8 cellular contexts compared by ENCODE assay signal in genomic region chr20:8131598-8132014, GRCh38. TPM values are rescaled to one million over a fixed set of nuclear protein-coding genes. Genes with fewer than 3 reads are reported as not detected.
DNase-seq lines count a peak whose midpoint lies in the region; ATAC-seq and TF ChIP-seq lines count a peak whose summit lies in the region.

No MANE protein-coding gene starts in this region.

- no peak overlapping the region for H3K27ac Mint-ChIP-seq in activated naive CD4-positive, alpha-beta T cell treated with anti-CD3 and anti-CD28 coated beads for 36 hours

- H3K4me1 Mint-ChIP-seq in activated naive CD4-positive, alpha-beta T cell treated with anti-CD3 and anti-CD28 coated beads for 36 hours (ENCODE audit: low read depth), result peaks cover 12% of the 10 kb centered on the region

- H3K9me3 ChIP-seq in ascending aorta (no peaks in the 10 kb centered on the region), thoracic aorta (no peaks in the 10 kb centered on the region)

- H3K4me3 Mint-ChIP-seq in activated naive CD4-positive, alpha-beta T cell treated with anti-CD3 and anti-CD28 coated beads for 36 hours, result peak overlapping the region; percentile 67

- no peaks in the 10 kb centered on the region for H3K36me3 ChIP-seq in ascending aorta
- H3K36me3 ChIP-seq in thoracic aorta, result no peaks in the 10 kb centered on the region

- ATAC-seq in HG03571 (IDR thresholded peaks at IDR 0.05; ENCODE audit: unreplicated experiment), result peak; percentile 7
- ATAC-seq in left colon, result peak; percentile 9
- peak; percentile 14 for ATAC-seq in thoracic aorta (ENCODE audit: insufficient number of reproducible peaks, low FRiP score, low read depth)

- no peaks in the 10 kb centered on the region for H3K27me3 ChIP-seq in ascending aorta
- no peaks in the 10 kb centered on the region for H3K27me3 ChIP-seq in thoracic aorta (replicated peaks; ENCODE audit: insufficient read depth)

- no peak for DNase-seq in activated naive CD4-positive, alpha-beta T cell treated with anti-CD3 and anti-CD28 coated beads for 36 hours
- DNase-seq in activated naive CD4-positive, alpha-beta T cell treated with anti-CD3 and anti-CD28 coated beads, Interleukin-2, amount 50 U/mL, for 16 hours, result no peak
- DNase-seq in ascending aorta (ENCODE audit: low spot score in 2 of 2) (no peak), left colon (no peak), thoracic aorta (ENCODE audit: low spot score) (no peak), dedifferentiated amniotic fluid mesenchymal stem cell (ENCODE audit: extremely low spot score) (no peak)
- DNase-seq in activated CD4-positive, alpha-beta T cell treated with anti-CD3 and anti-CD28 coated beads, Interleukin-2, amount 50 U/mL, for 48 hours, result no peak

- CTCF ChIA-PET in activated naive CD4-positive, alpha-beta T cell treated with anti-CD3 and anti-CD28 coated beads for 36 hours (lab: Charles Lee), result interaction anchor here (0.7 to 2.1 kb wide), 9 partner anchors 9 to 591 kb away, joined by 3 to 11 read pairs (median 3); no protein-coding TSS in a partner anchor

- no peak for TF ChIP-seq CTCF in ascending aorta (IDR thresholded peaks at IDR 0.05)
- no peak for TF ChIP-seq CTCF in thoracic aorta (IDR thresholded peaks at IDR 0.05)

- no peaks in the 10 kb centered on the region for H3K36me3 Mint-ChIP-seq in activated naive CD4-positive, alpha-beta T cell treated with anti-CD3 and anti-CD28 coated beads for 36 hours (ENCODE audit: low read depth)

- peak overlapping the region in 1 of 2 donors; percentile 47 for H3K27ac ChIP-seq in ascending aorta
- H3K27ac ChIP-seq in thoracic aorta, result no peak overlapping the region

- H3K4me1 ChIP-seq in ascending aorta (no peaks in the 10 kb centered on the region), thoracic aorta (ENCODE audit: control insufficient read depth in 1 of 2, low read depth in 2 of 2) (peaks cover 0 to 13% of the 10 kb centered on the region in 2 donors)

- no peaks in the 10 kb centered on the region for H3K9me3 Mint-ChIP-seq in activated naive CD4-positive, alpha-beta T cell treated with anti-CD3 and anti-CD28 coated beads for 36 hours

- H3K4me3 ChIP-seq in ascending aorta (peak overlapping the region; percentile 73 to 82), thoracic aorta (peak overlapping the region; percentile 81)

- H3K27me3 Mint-ChIP-seq in activated naive CD4-positive, alpha-beta T cell treated with anti-CD3 and anti-CD28 coated beads for 36 hours (ENCODE audit: low read depth), result peaks cover 32% of the 10 kb centered on the region

- intact Hi-C loops in activated naive CD4-positive, alpha-beta T cell treated with anti-CD3 and anti-CD28 coated beads for 36 hours (cut with micrococcal nuclease), result loop anchor here (1.0 kb wide), 6 partner anchors 25 to 590 kb away; no protein-coding TSS in a partner anchor
- intact Hi-C loops in ascending aorta (cut with DNase I), result loop anchor here (1.0 to 2.0 kb wide), 2 partner anchors 258 to 591 kb away; no protein-coding TSS in a partner anchor
- intact Hi-C loops in left colon (cut with DNase I, micrococcal nuclease), result loop anchor here in 1 of 2 donors (5.0 kb wide), 1 partner anchor 591 kb away; no protein-coding TSS in a partner anchor

RNA-seq across cellular contexts. Expression of gene PLCB1, which starts 0.5 kb away (rescaled TPM):
- 1 to 10 TPM; 1.2 TPM for total RNA-seq in activated naive CD4-positive, alpha-beta T cell treated with anti-CD3 and anti-CD28 coated beads for 36 hours
- 22.9 TPM for total RNA-seq in ascending aorta
- total RNA-seq in left colon, result 10 to 100 TPM in 1 of 2 donors, 1 to 10 TPM in 1; 8.5 to 10.9 TPM
- 10 to 100 TPM; 10.8 to 16.3 TPM for total RNA-seq in thoracic aorta

Comparison
In these comparisons a context has a peak if more than half of its experiments do, and no peak if none do; other contexts are left out.
1. RNA of gene PLCB1, which starts 0.5 kb away (total RNA-seq): 22.9 TPM in ascending aorta (single experiment), 10.8 to 16.3 TPM in thoracic aorta and 8.5 to 10.9 TPM in left colon; 1.2 TPM in activated naive CD4-positive, alpha-beta T cell treated with anti-CD3 and anti-CD28 coated beads for 36 hours; every median in the first group is over 4 times any median in the second.
2. Peak in every context shown above with its lines, with median percentiles within 50 percentile points of each other: ATAC-seq.